Comparison of ENCODE assay signal across 11 cellular contexts in genomic region chr5:112979723-112980122, GRCh38. TPM values are rescaled to one million over a fixed set of nuclear protein-coding genes. Genes with fewer than 3 reads are reported as not detected.
DNase-seq lines count a peak whose midpoint lies in the region; ATAC-seq and TF ChIP-seq lines count a peak whose summit lies in the region.
"Had no signal": no experiment of that assay in that cellular context is flagged by ENCODE, and none has a peak within 500 bp of the region (broad histone marks: within the 10 kb centered on the region; RNA-seq: fewer than 3 reads in every experiment).

No MANE protein-coding gene starts in this region.

- no peaks in the 10 kb centered on the region for H3K27me3 Mint-ChIP-seq in activated naive CD8-positive, alpha-beta T cell treated with anti-CD3 and anti-CD28 coated beads, Interleukin-2, amount 50 U/mL, for 24 hours

- peak overlapping the region in 4 of 10 experiments; percentile 4 to 93 (median 14); a peak in 4 of 20 replicates for H3K4me3 ChIP-seq in BLaER1 treated with 17β-estradiol and CSF1 and Interleukin-3, amounts not matched to agents 10 nM and 100 nM
- H3K4me3 ChIP-seq in HEK293 (ENCODE audit: low read depth, low read length) (peak overlapping the region; percentile 6; the same call in 1 of the 2 replicates), mesodermal cell (ENCODE audit: extremely low read depth, insufficient read depth, low read length, poor library complexity, severe bottlenecking) (peak overlapping the region; percentile 3)
- H3K4me3 ChIP-seq: tibial artery had no signal

- H3K9me3 Mint-ChIP-seq in activated naive CD8-positive, alpha-beta T cell treated with anti-CD3 and anti-CD28 coated beads, Interleukin-2, amount 50 U/mL, for 24 hours: no peaks in the 10 kb centered on the region

- H3K4me1 Mint-ChIP-seq in activated naive CD8-positive, alpha-beta T cell treated with anti-CD3 and anti-CD28 coated beads, Interleukin-2, amount 50 U/mL, for 24 hours: peaks cover 71% of the 10 kb centered on the region

- peak overlapping the region in 2 of 11 experiments; percentile 51 to 57; a peak in 5 of 22 replicates for H3K9ac ChIP-seq in BLaER1 treated with 17β-estradiol and CSF1 and Interleukin-3, amounts not matched to agents 10 nM and 100 nM

- 87 to 93% methylated on average over 3 of the region's 3 CpGs for WGBS in mesodermal cell (ENCODE audit: insufficient coverage in 2 of 2), 2 experiments

- CTCF ChIA-PET in HEK293 (lab: Yijun Ruan, JAX): interaction anchor here (0.7 to 5.0 kb wide), 5 partner anchors 9 to 288 kb away, joined by 3 to 21 read pairs (median 4); no protein-coding TSS in a partner anchor

- ATAC-seq in activated naive CD8-positive, alpha-beta T cell treated with anti-CD3 and anti-CD28 coated beads, Interleukin-2, amount 50 U/mL, for 24 hours: no peak
- ATAC-seq in HG03571 (IDR thresholded peaks at IDR 0.05; ENCODE audit: unreplicated experiment): no peak

- H3K27me3 ChIP-seq in BLaER1 treated with 17β-estradiol and CSF1 and Interleukin-3, amounts not matched to agents 10 nM and 100 nM: no peaks in the 10 kb centered on the region
- H3K27me3 ChIP-seq: tibial artery had no signal

- peaks cover 29% of the 10 kb centered on the region for H3K36me3 Mint-ChIP-seq in activated naive CD8-positive, alpha-beta T cell treated with anti-CD3 and anti-CD28 coated beads, Interleukin-2, amount 50 U/mL, for 24 hours (ENCODE audit: low read depth)

- H3K27ac Mint-ChIP-seq in activated naive CD8-positive, alpha-beta T cell treated with anti-CD3 and anti-CD28 coated beads, Interleukin-2, amount 50 U/mL, for 24 hours: peak overlapping the region; percentile 40

- H3K4me2 ChIP-seq in BLaER1 treated with 17β-estradiol and CSF1 and Interleukin-3, amounts not matched to agents 10 nM and 100 nM: peak overlapping the region in 10 of 11 experiments; percentile 23 to 93 (median 68); a peak in 20 of 22 replicates

- no peak overlapping the region for H3K27ac ChIP-seq in BLaER1 treated with 17β-estradiol and CSF1 and Interleukin-3, amounts not matched to agents 10 nM and 100 nM
- H3K27ac ChIP-seq in HEK293 (ENCODE audit: extremely low read depth, low read depth, low read length) (no peak overlapping the region), mesodermal cell (ENCODE audit: low read depth, low read length, severe bottlenecking) (no peak overlapping the region)
- H3K27ac ChIP-seq: tibial artery had no signal

- peaks cover 0 to 7% (median 0%) of the 10 kb centered on the region in 11 experiments; a peak in 2 of 22 replicates for H3K9me3 ChIP-seq in BLaER1 treated with 17β-estradiol and CSF1 and Interleukin-3, amounts not matched to agents 10 nM and 100 nM (replicated peaks in 1 of 11)
- H3K9me3 ChIP-seq in HEK293 (ENCODE audit: control insufficient read depth, insufficient read depth, low read depth, low read length): no peaks in the 10 kb centered on the region
- H3K9me3 ChIP-seq in mesodermal cell (ENCODE audit: control insufficient read depth, low read length): no peaks in the 10 kb centered on the region
- H3K9me3 ChIP-seq: tibial artery had no signal

- H3K4me1 ChIP-seq in BLaER1 treated with 17β-estradiol and CSF1 and Interleukin-3, amounts not matched to agents 10 nM and 100 nM: peaks cover 18 to 57% (median 35%) of the 10 kb centered on the region in 10 experiments; a peak in 19 of 20 replicates
- H3K4me1 ChIP-seq in HEK293 (ENCODE audit: control insufficient read depth, insufficient read depth, low read length): peaks cover 16% of the 10 kb centered on the region
- H3K4me1 ChIP-seq in mesodermal cell (ENCODE audit: control insufficient read depth, insufficient read depth, low read length, poor library complexity, severe bottlenecking): peaks cover 4% of the 10 kb centered on the region

- no peak for TF ChIP-seq CTCF in HEK293 (tag by site-specific recombination; IDR thresholded peaks at IDR 0.05)

- peak overlapping the region; percentile 73 for H3K4me3 Mint-ChIP-seq in activated naive CD8-positive, alpha-beta T cell treated with anti-CD3 and anti-CD28 coated beads, Interleukin-2, amount 50 U/mL, for 24 hours

- no peak for DNase-seq in activated naive CD8-positive, alpha-beta T cell treated with anti-CD3 and anti-CD28 coated beads, Interleukin-2, amount 50 U/mL, for 24 hours
- DNase-seq in NCI-H146 (lab: John Stamatoyannopoulos, UW) (no peak), ureter (ENCODE audit: low spot score) (no peak), kidney tubule cell (ENCODE audit: low spot score) (no peak)
- DNase-seq: NCI-H748 treated with DMSO at 0.1 percent for 48 hours, nucleus accumbens, tibial artery had no signal

- H4K20me1 ChIP-seq in BLaER1 treated with 17β-estradiol and CSF1 and Interleukin-3, amounts not matched to agents 10 nM and 100 nM: peaks cover 43 to 73% (median 66%) of the 10 kb centered on the region in 11 experiments

- peaks cover 25 to 54% (median 37%) of the 10 kb centered on the region in 11 experiments for H3K36me3 ChIP-seq in BLaER1 treated with 17β-estradiol and CSF1 and Interleukin-3, amounts not matched to agents 10 nM and 100 nM
- peaks cover 3 to 8% of the 10 kb centered on the region in 2 experiments for H3K36me3 ChIP-seq in HEK293 (ENCODE audit: control insufficient read depth in 2 of 2, insufficient read depth in 1 of 2, low read length in 2 of 2)
- peaks cover 31% of the 10 kb centered on the region for H3K36me3 ChIP-seq in mesodermal cell (ENCODE audit: control insufficient read depth, insufficient read depth, low read length)
- H3K36me3 ChIP-seq: tibial artery had no signal

- POLR2A ChIA-PET in HEK293 (lab: Yijun Ruan, JAX): no interaction called here

TF ChIP-seq in HEK293, 187 proteins besides CTCF, POLR2A, EP300 and RAD21:
- TF ChIP-seq PRDM6 (tag by site-specific recombination; IDR thresholded peaks at IDR 0.05) (peak; percentile 48; the same call in 1 of the 2 replicates), ZNF830 (tag by site-specific recombination; IDR thresholded peaks at IDR 0.05; ENCODE audit: low read depth) (no peak)
TF ChIP-seq in HEK293: peak in this region for 1.

RNA-seq across cellular contexts. Expression of gene DCP2, which starts 3.1 kb away (rescaled TPM):
- 29.5 TPM for polyA plus RNA-seq in mesodermal cell (2013, experiment 1 of 2)
- polyA plus RNA-seq in mesodermal cell (2013, experiment 2 of 2): 27.8 TPM
- 42.2 TPM for total RNA-seq in ureter

RNA-seq across cellular contexts. Expression of gene REEP5, which starts 57.7 kb away (rescaled TPM):
- polyA plus RNA-seq in mesodermal cell (2013, experiment 1 of 2): 64.9 TPM
- 56.5 TPM for polyA plus RNA-seq in mesodermal cell (2013, experiment 2 of 2)
- 110 TPM for total RNA-seq in ureter
